Comparison of ENCODE assay signal across 8 cellular contexts in the genomic region with DNA sequence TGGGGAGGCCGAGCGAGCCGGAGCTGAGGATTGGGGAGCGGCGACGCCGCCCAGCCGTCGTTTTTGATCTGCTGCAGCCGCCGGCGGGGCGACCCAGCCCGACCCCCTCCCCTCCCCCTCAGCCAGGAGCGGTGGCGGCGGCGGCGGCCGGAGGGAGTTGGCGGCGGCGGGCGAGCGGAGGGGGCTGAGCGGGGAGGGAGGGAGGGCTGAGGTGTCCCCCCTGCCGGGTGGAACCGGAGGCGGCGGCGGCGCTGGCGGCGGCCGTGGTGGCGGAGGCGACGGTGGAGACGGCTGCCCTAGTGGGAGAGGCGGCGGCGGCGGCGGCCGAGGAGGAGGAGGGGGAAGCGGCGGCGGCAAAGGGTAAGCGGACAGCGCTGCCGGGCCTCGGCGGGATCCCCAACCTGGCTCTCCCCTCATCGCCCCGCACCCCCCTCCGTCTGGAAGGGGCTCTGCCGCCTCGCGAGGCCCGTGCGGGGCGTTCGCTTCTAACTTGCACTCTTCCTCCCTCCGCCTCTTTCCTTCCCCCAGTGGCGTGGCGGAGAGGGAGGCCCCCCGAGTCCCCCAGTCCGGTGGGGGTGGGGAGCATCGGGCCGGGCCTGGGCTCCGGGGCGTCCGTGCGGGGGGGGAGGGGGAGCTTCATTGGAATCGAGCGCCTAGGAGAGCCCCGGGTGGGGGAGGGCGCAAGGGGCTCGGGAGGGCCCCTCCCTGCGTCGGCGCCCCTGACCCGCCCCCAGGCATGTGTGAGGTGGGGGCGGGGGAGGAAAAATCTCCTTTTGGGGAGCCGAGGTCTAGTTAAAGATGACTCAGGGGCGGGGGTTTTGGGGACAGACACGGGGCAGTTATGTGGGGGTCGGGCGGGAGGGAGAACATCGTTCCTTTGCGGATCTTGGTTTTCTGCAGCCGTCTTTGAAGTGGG. TPM values are rescaled to one million over a fixed set of nuclear protein-coding genes. Genes with fewer than 3 reads are reported as not detected.
A peak's percentile ranks its signal among the peaks of the same experiment; 100 is the strongest.
DNase-seq lines count a peak whose midpoint lies in the region; ATAC-seq and TF ChIP-seq lines count a peak whose summit lies in the region.

TSS of gene TAB2 (plus strand) at position 57 of the 916 bp plus-strand sequence. CDS start 52,286 bp downstream, outside the sequence.

- peak in 1 of 6 experiments; percentile 3 for TF ChIP-seq CTCF in Peyer's patch (IDR thresholded peaks at IDR 0.05)
- TF ChIP-seq CTCF in foreskin keratinocyte (conservative IDR thresholded peaks at IDR 0.05) = no peak

- no peaks in the 10 kb centered on the region for H3K36me3 ChIP-seq in Peyer's patch

- peaks cover 17% of the 10 kb centered on the region for H3K4me1 Mint-ChIP-seq in activated T-helper 17 cell treated with anti-CD3 and anti-CD28 coated beads, Interleukin-2, amount 50 U/mL, for 72 hours

- H3K9me3 Mint-ChIP-seq in activated T-helper 17 cell treated with anti-CD3 and anti-CD28 coated beads, Interleukin-2, amount 50 U/mL, for 72 hours = peaks cover 6% of the 10 kb centered on the region

- DNase-seq in DMS53 (lab: John Stamatoyannopoulos, UW) (peak; percentile 50), DMS53 treated with DMSO at 0.1 percent for 48 hours (lab: John Stamatoyannopoulos, UW; ENCODE audit: unreplicated experiment) (no peak), Peyer's patch (peak in 2 of 3 donors; percentile 57 to 67), foreskin keratinocyte (no peak), occipital lobe (lab: John Stamatoyannopoulos, UW) (peak; percentile 55), substantia nigra (lab: John Stamatoyannopoulos, UW) (peak in 44 of 49 donors; percentile 9 to 89 (median 59))

- no peak for TF ChIP-seq POLR2A in Peyer's patch (IDR thresholded peaks at IDR 0.05)

- H3K4me3 ChIP-seq in Peyer's patch = peak within 1 kb of the TSS; percentile 83 to 99 (median 86)

- H3K27ac ChIP-seq in Peyer's patch (peak within 1 kb of the TSS; percentile 93 to 98 (median 98)), foreskin keratinocyte (peak within 1 kb of the TSS; percentile 71), substantia nigra (ENCODE audit: low read depth, low read length, poor library complexity, severe bottlenecking) (peak within 1 kb of the TSS; percentile 91)

- no peaks in the 10 kb centered on the region for H3K9me3 ChIP-seq in Peyer's patch

- ATAC-seq in HG03045 (IDR thresholded peaks at IDR 0.05; ENCODE audit: unreplicated experiment) (peak; percentile 32), foreskin keratinocyte (peak; percentile 44)
- ATAC-seq in activated T-helper 17 cell treated with anti-CD3 and anti-CD28 coated beads, Interleukin-2, amount 50 U/mL, for 72 hours (replicated peaks) = peak; percentile 52

- H3K27me3 Mint-ChIP-seq in activated T-helper 17 cell treated with anti-CD3 and anti-CD28 coated beads, Interleukin-2, amount 50 U/mL, for 72 hours = no peaks in the 10 kb centered on the region

- H3K4me3 Mint-ChIP-seq in activated T-helper 17 cell treated with anti-CD3 and anti-CD28 coated beads, Interleukin-2, amount 50 U/mL, for 72 hours = peak within 1 kb of the TSS; percentile 92

- H3K27me3 ChIP-seq in Peyer's patch (no peaks in the 10 kb centered on the region), foreskin keratinocyte (no peaks in the 10 kb centered on the region)

- H3K36me3 Mint-ChIP-seq in activated T-helper 17 cell treated with anti-CD3 and anti-CD28 coated beads, Interleukin-2, amount 50 U/mL, for 72 hours (ENCODE audit: low read depth) = peaks cover 48% of the 10 kb centered on the region

- peak within 1 kb of the TSS; percentile 98 for H3K27ac Mint-ChIP-seq in activated T-helper 17 cell treated with anti-CD3 and anti-CD28 coated beads, Interleukin-2, amount 50 U/mL, for 72 hours

- H3K4me1 ChIP-seq in Peyer's patch (peaks cover 0 to 26% (median 3%) of the 10 kb centered on the region in 4 donors), foreskin keratinocyte (peaks cover 22% of the 10 kb centered on the region)

RNA-seq across cellular contexts. Expression of gene TAB2, which starts in this region (rescaled TPM):
- 10 to 100 TPM; 48.2 to 84.6 (median 52.8) TPM for total RNA-seq in Peyer's patch
- 100 to 1,000 TPM; 164 to 185 TPM for total RNA-seq in activated T-helper 17 cell treated with anti-CD3 and anti-CD28 coated beads, Interleukin-2, amount 50 U/mL, for 72 hours
- 39.2 and 40.1 TPM in 2 replicates for total RNA-seq in foreskin keratinocyte
- polyA plus RNA-seq in foreskin keratinocyte = 12.7 and 16.0 TPM in 2 replicates
- total RNA-seq in occipital lobe = 43.4 TPM

Comparison
In these comparisons a context has a peak if more than half of its experiments do, and no peak if none do; other contexts are left out.
1. DNase-seq: peak in DMS53 (single experiment), Peyer's patch (2 of 3), occipital lobe (single experiment) and substantia nigra (44 of 49); none in DMS53 treated with DMSO at 0.1 percent for 48 hours (single experiment) and foreskin keratinocyte (0 of 2).
2. Peak in every context shown above with its lines, with median percentiles within 50 percentile points of each other: ATAC-seq and H3K27ac ChIP-seq.